In the genomic region with DNA sequence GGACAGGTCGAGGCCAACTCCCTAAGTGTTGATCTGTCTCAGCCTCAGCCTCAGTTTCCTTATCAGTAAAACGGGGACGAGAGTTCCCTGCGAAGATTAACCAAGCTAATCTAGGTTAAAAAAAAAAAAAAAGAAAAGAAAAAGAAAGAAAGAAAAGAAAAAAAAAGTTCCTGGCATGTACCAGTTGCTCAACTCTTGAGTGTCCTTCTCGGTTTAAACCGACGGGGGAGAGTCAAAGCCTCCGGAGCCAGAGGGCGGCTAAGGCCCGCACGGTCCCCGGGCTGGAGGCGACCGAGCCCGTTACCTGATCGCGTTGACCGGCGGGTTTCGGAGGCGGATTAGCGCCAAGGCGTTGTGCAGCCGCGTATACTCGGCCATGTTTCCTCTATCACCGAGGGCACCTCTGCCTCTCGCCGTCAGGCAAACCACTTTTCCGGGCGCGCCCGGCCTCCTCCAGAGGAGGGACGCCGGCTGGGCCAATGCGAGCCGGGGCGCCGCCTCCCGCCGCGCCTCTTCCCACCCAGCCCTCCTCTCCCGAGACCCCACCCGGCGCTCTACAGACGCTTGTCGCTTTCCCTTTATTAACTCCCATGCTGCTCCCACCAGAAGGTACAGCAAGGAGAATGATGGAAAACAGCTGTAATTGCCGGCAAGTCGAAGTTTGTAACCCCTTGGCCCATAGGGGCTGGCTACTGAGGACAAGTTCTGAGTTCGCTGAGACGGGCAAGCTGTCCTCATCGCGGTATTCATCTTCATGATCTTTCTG, we compare ENCODE assay signal across 9 cellular contexts. TPM values are rescaled to one million over a fixed set of nuclear protein-coding genes. Genes with fewer than 3 reads are reported as not detected.
DNase-seq lines count a peak whose midpoint lies in the region; FAIRE-seq and TF ChIP-seq lines count a peak whose summit lies in the region.
"Had no signal": no experiment of that assay in that cellular context is flagged by ENCODE, and none has a peak within 500 bp of the region (broad histone marks: within the 10 kb centered on the region; RNA-seq: fewer than 3 reads in every experiment).

A gene (minus strand): TSS at position 405 of the 766 bp plus-strand sequence. CDS start 27 bp downstream, at position 378.

- H3K4me3 ChIP-seq in GM23248: peak within 1 kb of the TSS; percentile 90
- H3K4me3 ChIP-seq in WI38 (ENCODE audit: low read depth, low read length): peak within 1 kb of the TSS; percentile 74
- H3K4me3 ChIP-seq in cardiac fibroblast (replicated peaks in 1 of 2; ENCODE audit: low read depth in 2 of 2, low read length in 2 of 2): peak within 1 kb of the TSS; percentile 68 to 79

- H3K79me2 ChIP-seq in GM23248 (ENCODE audit: insufficient read depth): no peaks in the 10 kb centered on the region

- no peaks in the 10 kb centered on the region for H4K20me1 ChIP-seq in GM23248 (ENCODE audit: insufficient read depth)

- no peaks in the 10 kb centered on the region for H3K27me3 ChIP-seq in GM23248 (replicated peaks; ENCODE audit: insufficient read depth)

- peaks cover 5% of the 10 kb centered on the region; the same call in 1 of the 2 replicates for H3K4me1 ChIP-seq in GM23248 (ENCODE audit: insufficient read depth)

- in situ Hi-C loops in GM23248 (cut with MboI): no loop called here

- H3K9ac ChIP-seq in GM23248: peak within 1 kb of the TSS; percentile 81

- 6% methylated on average over 49 to 52 of the region's 53 CpGs for WGBS in GM23248 (ENCODE audit: low coverage in 1 of 2, low lambda C conversion rate in 2 of 2, missing lambda C conversion rate in 2 of 2), 2 experiments

- no peaks in the 10 kb centered on the region for H3K36me3 ChIP-seq in GM23248 (ENCODE audit: low read depth)

- H2AFZ ChIP-seq in GM23248: peak within 1 kb of the TSS; percentile 97

- FAIRE-seq in D721Med (lab: Jason Lieb, UNC): no peak

- no peaks in the 10 kb centered on the region for H3F3A ChIP-seq in GM23248 (ENCODE audit: insufficient read depth)

- no peak for TF ChIP-seq CTCF in D721Med (IDR thresholded peaks at IDR 0.05; ENCODE audit: insufficient read depth, missing control alignments)
- no peak for TF ChIP-seq CTCF in WI38 (IDR thresholded peaks at IDR 0.05; ENCODE audit: low read depth, low read length)
- no peak for TF ChIP-seq CTCF in cardiac fibroblast (IDR thresholded peaks at IDR 0.05; ENCODE audit: low read depth, low read length)

- DNase-seq in D721Med (ENCODE audit: insufficient read length, low spot score) (peak; percentile 60), GM23248 (peak; percentile 84), NCI-H1436 treated with DMSO at 0.1 percent for 48 hours (lab: John Stamatoyannopoulos, UW) (peak; percentile 32), cardiac fibroblast (ENCODE audit: low read depth in 2 of 2) (peak; percentile 67 to 76), islet precursor cell (peak; percentile 84)
- peak; percentile 4 to 43 for DNase-seq in stimulated activated CD4-positive, alpha-beta T cell treated with anti-CD3 and anti-CD28 coated beads, Interleukin-15, amount 100 ng/mL, for 1 hour (ENCODE audit: low read depth in 1 of 2, low spot score in 1 of 2)
- DNase-seq in effector CD4-positive, alpha-beta T cell: no peak

- H3K9me2 ChIP-seq in GM23248 (ENCODE audit: insufficient read depth): no peaks in the 10 kb centered on the region

- H3K27ac ChIP-seq in GM23248: no peak within 1 kb of the TSS
- H3K27ac ChIP-seq: VCaP had no signal

- peak within 1 kb of the TSS; percentile 81 for H3K4me2 ChIP-seq in GM23248 (ENCODE audit: unreplicated experiment)

- peaks cover 3% of the 10 kb centered on the region for H3K9me3 ChIP-seq in GM23248 (ENCODE audit: low read depth)

RNA-seq across cellular contexts. Expression of the gene that starts here (rescaled TPM):
- total RNA-seq in GM23248 (2014; rRNA removed; shearing (Covaris generic)): 2.7 and 4.3 TPM in 2 replicates
- 2.9 and 3.1 TPM in 2 replicates for polyA plus RNA-seq in GM23248 (2016; fragmentation: Nextera tagmentation; extraction: Ambion mirVana)
